1 cellular context compared by ENCODE assay signal in the genomic region with DNA sequence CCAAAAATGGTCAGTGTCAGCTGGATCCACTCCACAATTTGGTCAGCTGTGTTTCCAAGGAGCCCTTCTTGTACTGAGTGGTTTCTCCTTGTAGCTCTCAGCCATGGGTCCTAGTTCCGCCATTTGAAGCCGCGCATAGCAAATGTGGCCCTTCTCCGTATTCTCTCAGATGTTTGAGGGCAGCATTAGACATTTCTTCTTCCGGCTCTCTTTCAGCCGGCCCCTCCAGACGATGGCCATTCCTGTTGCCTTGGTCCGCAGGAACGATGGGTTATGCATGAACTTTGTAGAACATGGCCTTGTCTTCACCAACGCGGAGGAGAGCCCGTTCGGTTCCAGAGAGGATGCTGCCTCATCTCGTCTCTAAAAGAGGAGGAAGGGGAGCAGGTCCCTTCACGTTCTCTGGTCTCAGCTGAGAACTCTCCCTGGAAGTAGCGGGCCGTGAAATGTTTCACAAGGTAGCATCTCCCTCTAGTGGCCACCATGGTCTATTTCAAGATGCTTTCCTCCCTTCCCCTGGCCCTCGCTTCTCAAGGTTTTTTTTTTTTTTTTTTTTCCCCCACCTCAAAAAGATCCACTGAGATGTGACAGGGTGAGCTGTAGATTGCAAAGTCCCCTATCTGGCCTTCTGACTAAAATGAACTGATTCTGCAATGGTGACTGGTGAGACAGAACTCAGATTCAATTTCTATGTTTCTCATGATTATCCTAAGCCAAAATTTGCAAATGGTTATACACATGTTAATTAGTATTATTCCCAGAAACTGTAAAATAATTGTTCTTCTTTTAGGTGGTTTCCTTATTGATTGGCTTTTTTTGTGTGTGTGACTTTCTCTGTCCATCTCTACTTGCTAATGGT.
A peak's percentile ranks its signal among the peaks of the same experiment; 100 is the strongest.
TF ChIP-seq lines count a peak whose summit lies in the region.

No MANE protein-coding gene starts in this region.

TF ChIP-seq in HepG2, 621 proteins besides CTCF, POLR2A, EP300 and RAD21 (continued from another document):
- TF ChIP-seq, protein P1, sequence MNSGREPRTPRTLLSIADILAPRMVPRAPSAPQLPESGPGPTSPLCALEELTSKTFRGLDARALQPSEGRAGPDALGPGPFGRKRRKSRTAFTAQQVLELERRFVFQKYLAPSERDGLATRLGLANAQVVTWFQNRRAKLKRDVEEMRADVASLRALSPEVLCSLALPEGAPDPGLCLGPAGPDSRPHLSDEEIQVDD (CRISPR knock-in tag; IDR thresholded peaks at IDR 0.05; ENCODE audit: borderline replicate concordance) = no peak
- no peak for TF ChIP-seq GABPB1 (CRISPR knock-in tag; IDR thresholded peaks at IDR 0.05)
- no peak for TF ChIP-seq KLF6 (CRISPR knock-in tag; IDR thresholded peaks at IDR 0.05)
- TF ChIP-seq NFATC3 (CRISPR knock-in tag; IDR thresholded peaks at IDR 0.05) = peak; percentile 42; the same call in 1 of the 2 replicates
- TF ChIP-seq, protein P2, sequence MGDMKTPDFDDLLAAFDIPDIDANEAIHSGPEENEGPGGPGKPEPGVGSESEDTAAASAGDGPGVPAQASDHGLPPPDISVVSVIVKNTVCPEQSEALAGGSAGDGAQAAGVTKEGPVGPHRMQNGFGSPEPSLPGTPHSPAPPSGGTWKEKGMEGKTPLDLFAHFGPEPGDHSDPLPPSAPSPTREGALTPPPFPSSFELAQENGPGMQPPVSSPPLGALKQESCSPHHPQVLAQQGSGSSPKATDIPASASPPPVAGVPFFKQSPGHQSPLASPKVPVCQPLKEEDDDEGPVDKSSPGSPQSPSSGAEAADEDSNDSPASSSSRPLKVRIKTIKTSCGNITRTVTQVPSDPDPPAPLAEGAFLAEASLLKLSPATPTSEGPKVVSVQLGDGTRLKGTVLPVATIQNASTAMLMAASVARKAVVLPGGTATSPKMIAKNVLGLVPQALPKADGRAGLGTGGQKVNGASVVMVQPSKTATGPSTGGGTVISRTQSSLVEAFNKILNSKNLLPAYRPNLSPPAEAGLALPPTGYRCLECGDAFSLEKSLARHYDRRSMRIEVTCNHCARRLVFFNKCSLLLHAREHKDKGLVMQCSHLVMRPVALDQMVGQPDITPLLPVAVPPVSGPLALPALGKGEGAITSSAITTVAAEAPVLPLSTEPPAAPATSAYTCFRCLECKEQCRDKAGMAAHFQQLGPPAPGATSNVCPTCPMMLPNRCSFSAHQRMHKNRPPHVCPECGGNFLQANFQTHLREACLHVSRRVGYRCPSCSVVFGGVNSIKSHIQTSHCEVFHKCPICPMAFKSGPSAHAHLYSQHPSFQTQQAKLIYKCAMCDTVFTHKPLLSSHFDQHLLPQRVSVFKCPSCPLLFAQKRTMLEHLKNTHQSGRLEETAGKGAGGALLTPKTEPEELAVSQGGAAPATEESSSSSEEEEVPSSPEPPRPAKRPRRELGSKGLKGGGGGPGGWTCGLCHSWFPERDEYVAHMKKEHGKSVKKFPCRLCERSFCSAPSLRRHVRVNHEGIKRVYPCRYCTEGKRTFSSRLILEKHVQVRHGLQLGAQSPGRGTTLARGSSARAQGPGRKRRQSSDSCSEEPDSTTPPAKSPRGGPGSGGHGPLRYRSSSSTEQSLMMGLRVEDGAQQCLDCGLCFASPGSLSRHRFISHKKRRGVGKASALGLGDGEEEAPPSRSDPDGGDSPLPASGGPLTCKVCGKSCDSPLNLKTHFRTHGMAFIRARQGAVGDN (CRISPR knock-in tag; IDR thresholded peaks at IDR 0.05) = peak; percentile 25
- TF ChIP-seq ELF1 (CRISPR knock-in tag; IDR thresholded peaks at IDR 0.05) = no peak
- no peak for TF ChIP-seq HDAC2 (CRISPR knock-in tag; IDR thresholded peaks at IDR 0.05)
- no peak for TF ChIP-seq ZNF607 (CRISPR knock-in tag; IDR thresholded peaks at IDR 0.05; ENCODE audit: borderline replicate concordance)
- no peak for TF ChIP-seq ZNF296 (CRISPR knock-in tag; conservative IDR thresholded peaks at IDR 0.05)
- TF ChIP-seq ZNF775 (CRISPR knock-in tag; IDR thresholded peaks at IDR 0.05; ENCODE audit: borderline replicate concordance) = no peak
- TF ChIP-seq ZNF225 (CRISPR knock-in tag; IDR thresholded peaks at IDR 0.05) = no peak
- no peak for TF ChIP-seq ATF7-NPFF (CRISPR knock-in tag; IDR thresholded peaks at IDR 0.05; ENCODE audit: low read depth)
- no peak for TF ChIP-seq MIER3 (CRISPR knock-in tag; IDR thresholded peaks at IDR 0.05; ENCODE audit: borderline replicate concordance)
- no peak for TF ChIP-seq KLF11 (CRISPR knock-in tag; IDR thresholded peaks at IDR 0.05)
- no peak for TF ChIP-seq HNRNPLL (IDR thresholded peaks at IDR 0.05; ENCODE audit: low read depth, low read length, poor library complexity, severe bottlenecking)
